Comparison of ENCODE assay signal across 1 cellular context in the genomic region with DNA sequence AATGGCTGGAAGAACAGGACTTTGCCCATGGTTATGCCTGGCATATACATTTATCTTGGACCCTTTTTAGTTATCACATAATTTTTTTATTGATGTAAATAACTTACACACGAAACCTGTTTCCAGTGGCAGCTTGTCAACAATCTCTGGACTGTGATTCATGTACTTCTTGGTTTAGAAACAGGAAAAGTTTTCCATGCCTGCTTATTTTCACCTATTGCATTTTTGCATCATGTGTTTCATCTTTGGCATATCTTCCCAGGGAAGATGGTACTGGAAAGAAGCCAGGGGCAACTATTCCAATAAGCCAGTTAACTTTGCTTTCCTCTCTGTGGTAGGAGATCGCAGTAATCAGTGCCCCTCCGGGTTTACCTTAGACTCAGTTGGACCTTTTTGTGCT.
TF ChIP-seq lines count a peak whose summit lies in the region.

No MANE protein-coding gene starts in this region.

TF ChIP-seq in SK-N-SH, 30 proteins besides CTCF, POLR2A, EP300 and RAD21 (continued from another document):
- TF ChIP-seq ZBTB33 (IDR thresholded peaks at IDR 0.05; ENCODE audit: borderline replicate concordance, low read depth), result no peak
- no peak for TF ChIP-seq ELF1 (IDR thresholded peaks at IDR 0.05)
